26 cellular contexts compared by ENCODE assay signal in genomic region chr12:4197922-4198763, GRCh38.
"Had no signal": no experiment of that assay in that cellular context is flagged by ENCODE, and none has a peak within 500 bp of the region (broad histone marks: within the 10 kb centered on the region; RNA-seq: fewer than 3 reads in every experiment).

No MANE protein-coding gene starts in this region.

- H3K36me3 Mint-ChIP-seq: immature natural killer cell; memory B cell; stimulated activated naive B cell treated with anti-CD40 and anti-IgM and Interleukin-4, amounts not matched to agents 10 μg/mL and 1 μg/mL and 100 μg/mL, for 72 hours had no signal

- H3K27me3 ChIP-seq: gastrocnemius medialis, neutrophil, transverse colon, uterus had no signal

- H3K27ac ChIP-seq: coronary artery, esophagus muscularis mucosa, gastrocnemius medialis, left ventricle myocardium inferior, lower lobe of right lung, neutrophil, spleen, stomach, thoracic aorta, transverse colon, uterus had no signal

- H3K27ac Mint-ChIP-seq: immature natural killer cell; memory B cell; nephron; stimulated activated naive B cell treated with anti-CD40 and anti-IgM and Interleukin-4, amounts not matched to agents 10 μg/mL and 1 μg/mL and 100 μg/mL, for 72 hours had no signal

- H3K9me3 Mint-ChIP-seq: immature natural killer cell; memory B cell; nephron; stimulated activated naive B cell treated with anti-CD40 and anti-IgM and Interleukin-4, amounts not matched to agents 10 μg/mL and 1 μg/mL and 100 μg/mL, for 72 hours had no signal

- H3K4me3 ChIP-seq: coronary artery, esophagus muscularis mucosa, gastrocnemius medialis, left ventricle myocardium inferior, lower lobe of right lung, spleen, stomach, thoracic aorta, transverse colon, uterus had no signal

- H3K4me3 Mint-ChIP-seq: immature natural killer cell; memory B cell; nephron; stimulated activated naive B cell treated with anti-CD40 and anti-IgM and Interleukin-4, amounts not matched to agents 10 μg/mL and 1 μg/mL and 100 μg/mL, for 72 hours had no signal

- H3K36me3 ChIP-seq: esophagus muscularis mucosa, gastrocnemius medialis, left ventricle myocardium inferior, lower lobe of right lung, spleen, stomach, thoracic aorta, transverse colon, uterus had no signal

- H3K4me1 ChIP-seq: esophagus muscularis mucosa, gastrocnemius medialis, left ventricle myocardium inferior, lower lobe of right lung, stomach, transverse colon, uterus had no signal

- DNase-seq: effector CD4-positive, alpha-beta T cell; gastrocnemius medialis; glutamatergic neuron; immature natural killer cell; left ventricle myocardium inferior; lower lobe of right lung; midbrain; posterior cingulate gyrus; spleen; stimulated activated CD4-positive, alpha-beta T cell treated with anti-CD3 and anti-CD28 coated beads, Interleukin-15, amount 100 ng/mL, for 24 hours; stimulated activated CD4-positive, alpha-beta T cell treated with anti-CD3 and anti-CD28 coated beads, Interleukin-1b, Interleukin-23, amount 100 ng/mL, for 48 hours; stimulated activated CD4-positive, alpha-beta T cell treated with anti-CD3 and anti-CD28 coated beads, Interleukin-4, amount 100 ng/mL, for 24 hours; stimulated activated naive B cell treated with anti-CD40 and anti-IgM and Interleukin-4, amounts not matched to agents 10 μg/mL and 1 μg/mL and 100 μg/mL, for 72 hours; stomach; substantia nigra; transverse colon; uterus had no signal

- H3K9me3 ChIP-seq: esophagus muscularis mucosa, gastrocnemius medialis, left ventricle myocardium inferior, lower lobe of right lung, neutrophil, spleen, stomach, thoracic aorta, transverse colon, uterus had no signal

- ATAC-seq: gastrocnemius medialis; lower lobe of right lung; sciatic nerve; stimulated activated naive B cell treated with anti-CD40 and anti-IgM and Interleukin-4, amounts not matched to agents 10 μg/mL and 1 μg/mL and 100 μg/mL, for 72 hours had no signal

- H3K27me3 Mint-ChIP-seq: memory B cell; stimulated activated naive B cell treated with anti-CD40 and anti-IgM and Interleukin-4, amounts not matched to agents 10 μg/mL and 1 μg/mL and 100 μg/mL, for 72 hours had no signal

- FAIRE-seq: endometrium, keratinocyte had no signal
